Comparison of ENCODE assay signal across 1 cellular context in genomic region chr1:150696995-150697927, GRCh38.
TF ChIP-seq lines count a peak whose summit lies in the region.

GOLPH3L (minus strand) TSS chr1:150697154; CDS start chr1:150694838, 2,316 bp downstream.

TF ChIP-seq in HepG2, 621 proteins besides CTCF, POLR2A, EP300 and RAD21 (continued from another document and continues in another):
- no peak for TF ChIP-seq KAT2B (IDR thresholded peaks at IDR 0.05; ENCODE audit: borderline replicate concordance, low read depth, low read length)
- no peak for TF ChIP-seq ZNF710 (CRISPR knock-in tag; IDR thresholded peaks at IDR 0.05; ENCODE audit: borderline replicate concordance)
- no peak for TF ChIP-seq SRSF9 (IDR thresholded peaks at IDR 0.05; ENCODE audit: borderline replicate concordance, insufficient read depth, low read depth, low read length, poor library complexity, severe bottlenecking)
- TF ChIP-seq ZNF224 (CRISPR knock-in tag; IDR thresholded peaks at IDR 0.05): no peak
- TF ChIP-seq, protein P1, sequence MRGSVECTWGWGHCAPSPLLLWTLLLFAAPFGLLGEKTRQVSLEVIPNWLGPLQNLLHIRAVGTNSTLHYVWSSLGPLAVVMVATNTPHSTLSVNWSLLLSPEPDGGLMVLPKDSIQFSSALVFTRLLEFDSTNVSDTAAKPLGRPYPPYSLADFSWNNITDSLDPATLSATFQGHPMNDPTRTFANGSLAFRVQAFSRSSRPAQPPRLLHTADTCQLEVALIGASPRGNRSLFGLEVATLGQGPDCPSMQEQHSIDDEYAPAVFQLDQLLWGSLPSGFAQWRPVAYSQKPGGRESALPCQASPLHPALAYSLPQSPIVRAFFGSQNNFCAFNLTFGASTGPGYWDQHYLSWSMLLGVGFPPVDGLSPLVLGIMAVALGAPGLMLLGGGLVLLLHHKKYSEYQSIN (CRISPR knock-in tag; IDR thresholded peaks at IDR 0.05; ENCODE audit: borderline replicate concordance): no peak
- TF ChIP-seq FOXK1 (CRISPR knock-in tag; IDR thresholded peaks at IDR 0.05; ENCODE audit: borderline replicate concordance, low read depth): no peak; the same call in 1 of the 2 replicates
- no peak for TF ChIP-seq ZNF660 (CRISPR knock-in tag; IDR thresholded peaks at IDR 0.05; ENCODE audit: borderline replicate concordance, low read depth)
- TF ChIP-seq ZNF629 (CRISPR knock-in tag; conservative IDR thresholded peaks at IDR 0.05): no peak
- TF ChIP-seq U2AF2 (IDR thresholded peaks at IDR 0.05; ENCODE audit: low read depth, low read length): no peak
- no peak for TF ChIP-seq JARID2 (CRISPR knock-in tag; IDR thresholded peaks at IDR 0.05; ENCODE audit: insufficient replicate concordance)
- TF ChIP-seq NPAS2 (CRISPR knock-in tag; IDR thresholded peaks at IDR 0.05; ENCODE audit: borderline replicate concordance): no peak
- TF ChIP-seq, protein P2, sequence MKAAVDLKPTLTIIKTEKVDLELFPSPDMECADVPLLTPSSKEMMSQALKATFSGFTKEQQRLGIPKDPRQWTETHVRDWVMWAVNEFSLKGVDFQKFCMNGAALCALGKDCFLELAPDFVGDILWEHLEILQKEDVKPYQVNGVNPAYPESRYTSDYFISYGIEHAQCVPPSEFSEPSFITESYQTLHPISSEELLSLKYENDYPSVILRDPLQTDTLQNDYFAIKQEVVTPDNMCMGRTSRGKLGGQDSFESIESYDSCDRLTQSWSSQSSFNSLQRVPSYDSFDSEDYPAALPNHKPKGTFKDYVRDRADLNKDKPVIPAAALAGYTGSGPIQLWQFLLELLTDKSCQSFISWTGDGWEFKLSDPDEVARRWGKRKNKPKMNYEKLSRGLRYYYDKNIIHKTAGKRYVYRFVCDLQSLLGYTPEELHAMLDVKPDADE (CRISPR knock-in tag; IDR thresholded peaks at IDR 0.05): no peak
- TF ChIP-seq ZNF607 (CRISPR knock-in tag; IDR thresholded peaks at IDR 0.05; ENCODE audit: borderline replicate concordance): no peak
- TF ChIP-seq NFIB (CRISPR knock-in tag; IDR thresholded peaks at IDR 0.05; ENCODE audit: borderline replicate concordance): no peak
- TF ChIP-seq ZEB1 (IDR thresholded peaks at IDR 0.05; ENCODE audit: insufficient replicate concordance, low read depth): no peak
- TF ChIP-seq, protein P3, sequence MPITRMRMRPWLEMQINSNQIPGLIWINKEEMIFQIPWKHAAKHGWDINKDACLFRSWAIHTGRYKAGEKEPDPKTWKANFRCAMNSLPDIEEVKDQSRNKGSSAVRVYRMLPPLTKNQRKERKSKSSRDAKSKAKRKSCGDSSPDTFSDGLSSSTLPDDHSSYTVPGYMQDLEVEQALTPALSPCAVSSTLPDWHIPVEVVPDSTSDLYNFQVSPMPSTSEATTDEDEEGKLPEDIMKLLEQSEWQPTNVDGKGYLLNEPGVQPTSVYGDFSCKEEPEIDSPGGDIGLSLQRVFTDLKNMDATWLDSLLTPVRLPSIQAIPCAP (CRISPR knock-in tag; IDR thresholded peaks at IDR 0.05; ENCODE audit: low read depth): no peak
- TF ChIP-seq MTERF4 (CRISPR knock-in tag; IDR thresholded peaks at IDR 0.05): no peak
- no peak for TF ChIP-seq MZF1 (CRISPR knock-in tag; IDR thresholded peaks at IDR 0.05; ENCODE audit: borderline replicate concordance)
- peak; percentile 86; the same call in 1 of the 2 replicates for TF ChIP-seq SIN3A (IDR thresholded peaks at IDR 0.05; ENCODE audit: borderline replicate concordance, low read depth, low read length)
- TF ChIP-seq, protein P4, sequence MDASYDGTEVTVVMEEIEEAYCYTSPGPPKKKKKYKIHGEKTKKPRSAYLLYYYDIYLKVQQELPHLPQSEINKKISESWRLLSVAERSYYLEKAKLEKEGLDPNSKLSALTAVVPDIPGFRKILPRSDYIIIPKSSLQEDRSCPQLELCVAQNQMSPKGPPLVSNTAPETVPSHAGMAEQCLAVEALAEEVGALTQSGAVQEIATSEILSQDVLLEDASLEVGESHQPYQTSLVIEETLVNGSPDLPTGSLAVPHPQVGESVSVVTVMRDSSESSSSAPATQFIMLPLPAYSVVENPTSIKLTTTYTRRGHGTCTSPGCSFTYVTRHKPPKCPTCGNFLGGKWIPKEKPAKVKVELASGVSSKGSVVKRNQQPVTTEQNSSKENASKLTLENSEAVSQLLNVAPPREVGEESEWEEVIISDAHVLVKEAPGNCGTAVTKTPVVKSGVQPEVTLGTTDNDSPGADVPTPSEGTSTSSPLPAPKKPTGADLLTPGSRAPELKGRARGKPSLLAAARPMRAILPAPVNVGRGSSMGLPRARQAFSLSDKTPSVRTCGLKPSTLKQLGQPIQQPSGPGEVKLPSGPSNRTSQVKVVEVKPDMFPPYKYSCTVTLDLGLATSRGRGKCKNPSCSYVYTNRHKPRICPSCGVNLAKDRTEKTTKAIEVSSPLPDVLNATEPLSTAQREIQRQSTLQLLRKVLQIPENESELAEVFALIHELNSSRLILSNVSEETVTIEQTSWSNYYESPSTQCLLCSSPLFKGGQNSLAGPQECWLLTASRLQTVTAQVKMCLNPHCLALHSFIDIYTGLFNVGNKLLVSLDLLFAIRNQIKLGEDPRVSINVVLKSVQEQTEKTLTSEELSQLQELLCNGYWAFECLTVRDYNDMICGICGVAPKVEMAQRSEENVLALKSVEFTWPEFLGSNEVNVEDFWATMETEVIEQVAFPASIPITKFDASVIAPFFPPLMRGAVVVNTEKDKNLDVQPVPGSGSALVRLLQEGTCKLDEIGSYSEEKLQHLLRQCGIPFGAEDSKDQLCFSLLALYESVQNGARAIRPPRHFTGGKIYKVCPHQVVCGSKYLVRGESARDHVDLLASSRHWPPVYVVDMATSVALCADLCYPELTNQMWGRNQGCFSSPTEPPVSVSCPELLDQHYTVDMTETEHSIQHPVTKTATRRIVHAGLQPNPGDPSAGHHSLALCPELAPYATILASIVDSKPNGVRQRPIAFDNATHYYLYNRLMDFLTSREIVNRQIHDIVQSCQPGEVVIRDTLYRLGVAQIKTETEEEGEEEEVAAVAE (CRISPR knock-in tag; IDR thresholded peaks at IDR 0.05; ENCODE audit: borderline replicate concordance): peak; percentile 97
- TF ChIP-seq ZNF605 (CRISPR knock-in tag; IDR thresholded peaks at IDR 0.05): peak; percentile 76; the same call in 1 of the 2 replicates
- TF ChIP-seq CBFB (CRISPR knock-in tag; IDR thresholded peaks at IDR 0.05): no peak
- TF ChIP-seq, protein P5, sequence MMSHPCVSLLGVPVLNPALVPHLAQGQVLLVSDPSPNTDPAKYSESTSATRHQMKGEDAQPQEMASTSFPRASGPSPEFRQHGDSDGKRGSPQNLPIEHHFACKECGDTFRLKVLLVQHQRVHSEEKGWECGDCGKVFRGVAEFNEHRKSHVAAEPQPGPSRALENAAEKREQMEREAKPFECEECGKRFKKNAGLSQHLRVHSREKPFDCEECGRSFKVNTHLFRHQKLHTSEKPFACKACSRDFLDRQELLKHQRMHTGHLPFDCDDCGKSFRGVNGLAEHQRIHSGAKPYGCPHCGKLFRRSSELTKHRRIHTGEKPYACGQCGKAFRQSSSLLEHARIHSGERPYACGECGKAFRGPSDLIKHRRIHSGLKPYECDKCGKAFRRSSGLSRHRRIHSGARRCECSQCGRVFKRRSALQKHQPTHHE (CRISPR knock-in tag; IDR thresholded peaks at IDR 0.05; ENCODE audit: borderline replicate concordance): no peak
- no peak for TF ChIP-seq ZFP36L2 (CRISPR knock-in tag; IDR thresholded peaks at IDR 0.05)
- TF ChIP-seq ZBTB7B (CRISPR knock-in tag; IDR thresholded peaks at IDR 0.05): no peak
- no peak for TF ChIP-seq SRSF1 (optimal IDR thresholded peaks at IDR 0.05; ENCODE audit: low read depth, low read length)
- no peak for TF ChIP-seq KIAA2018 (CRISPR knock-in tag; IDR thresholded peaks at IDR 0.05; ENCODE audit: borderline replicate concordance)
- TF ChIP-seq, protein P6, sequence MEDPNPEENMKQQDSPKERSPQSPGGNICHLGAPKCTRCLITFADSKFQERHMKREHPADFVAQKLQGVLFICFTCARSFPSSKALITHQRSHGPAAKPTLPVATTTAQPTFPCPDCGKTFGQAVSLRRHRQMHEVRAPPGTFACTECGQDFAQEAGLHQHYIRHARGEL (CRISPR knock-in tag; IDR thresholded peaks at IDR 0.05): no peak
- TF ChIP-seq NR2F1 (CRISPR knock-in tag; IDR thresholded peaks at IDR 0.05): no peak
- peak; percentile 93 for TF ChIP-seq SP2 (CRISPR knock-in tag; IDR thresholded peaks at IDR 0.05)
- no peak for TF ChIP-seq E2F5 (CRISPR knock-in tag; conservative IDR thresholded peaks at IDR 0.05)
- TF ChIP-seq SALL2 (CRISPR knock-in tag; IDR thresholded peaks at IDR 0.05): no peak
- TF ChIP-seq AKAP8 (CRISPR knock-in tag; IDR thresholded peaks at IDR 0.05): no peak
- no peak for TF ChIP-seq ZNF382 (CRISPR knock-in tag; IDR thresholded peaks at IDR 0.05; ENCODE audit: borderline replicate concordance)
- no peak for TF ChIP-seq ZNF33A (CRISPR knock-in tag; IDR thresholded peaks at IDR 0.05; ENCODE audit: borderline replicate concordance)
- TF ChIP-seq YEATS2 (CRISPR knock-in tag; IDR thresholded peaks at IDR 0.05; ENCODE audit: borderline replicate concordance): peak; percentile 66; the same call in 1 of the 2 replicates
- no peak for TF ChIP-seq ZNF776 (CRISPR knock-in tag; IDR thresholded peaks at IDR 0.05)
- no peak for TF ChIP-seq GTF2F1 (IDR thresholded peaks at IDR 0.05; ENCODE audit: low read length)
- TF ChIP-seq TBX2 (CRISPR knock-in tag; IDR thresholded peaks at IDR 0.05; ENCODE audit: borderline replicate concordance): no peak
- TF ChIP-seq ZMAT3 (CRISPR knock-in tag; conservative IDR thresholded peaks at IDR 0.05): no peak
- TF ChIP-seq HNRNPUL1 (IDR thresholded peaks at IDR 0.05; ENCODE audit: low read depth, low read length): no peak
